ENCODE assay signal across 6 cellular contexts in genomic region chr14:24327914-24328313, GRCh38. TPM values are rescaled to one million over a fixed set of nuclear protein-coding genes. Genes with fewer than 3 reads are reported as not detected.
DNase-seq lines count a peak whose midpoint lies in the region; ATAC-seq and TF ChIP-seq lines count a peak whose summit lies in the region.
"Not testable (repeated sequence)": the region's sequence is repeated elsewhere in the genome, so short reads cannot be mapped to it uniquely, and the experiment has no call there.

No MANE protein-coding gene starts in this region.

- peak; percentile 48 for TF ChIP-seq CTCF in A673 (conservative IDR thresholded peaks at IDR 0.05; ENCODE audit: low read depth, low read length)
- TF ChIP-seq CTCF in GM20000 (IDR thresholded peaks at IDR 0.05; ENCODE audit: extremely low read depth, missing control alignments) = peak; percentile 40
- TF ChIP-seq CTCF in RWPE2 (IDR thresholded peaks at IDR 0.05; ENCODE audit: poor library complexity, severe bottlenecking) = peak; percentile 88
- peak; percentile 26 to 80 (median 70) for TF ChIP-seq CTCF in body of pancreas (IDR thresholded peaks at IDR 0.05)
- TF ChIP-seq CTCF in osteocyte (IDR thresholded peaks at IDR 0.05) = peak; percentile 71

- H3K36me3 Mint-ChIP-seq in osteocyte (ENCODE audit: unreplicated experiment) = not testable (repeated sequence)

- not testable (repeated sequence) for H3K4me1 Mint-ChIP-seq in osteocyte (ENCODE audit: unreplicated experiment)

- H3K4me3 Mint-ChIP-seq in osteocyte (ENCODE audit: unreplicated experiment) = not testable (repeated sequence)

- not testable (repeated sequence) for H3K36me3 ChIP-seq in A673 (ENCODE audit: insufficient read depth, low read length, poor library complexity, severe bottlenecking); RWPE2 (ENCODE audit: low read depth); body of pancreas (replicated peaks in 1 of 2; ENCODE audit: insufficient read depth in 1 of 2, low read depth in 2 of 2)

- H3K27me3 ChIP-seq in A673 (replicated peaks; ENCODE audit: insufficient read depth, low read depth, low read length, poor library complexity); RWPE2 (ENCODE audit: insufficient read depth, poor library complexity, severe bottlenecking); body of pancreas: not testable (repeated sequence)

- intact Hi-C loops in A673 (cut with micrococcal nuclease; ENCODE audit: unreplicated experiment); body of pancreas (cut with DNase I); Right ventricle myocardium inferior (cut with DNase I): not testable (repeated sequence)

- BruUV-seq in A673 (replicated peaks; lab: Mats Ljungman, UMichigan) = not testable (repeated sequence)

- POLR2A ChIA-PET in A673 (lab: Charles Lee; ENCODE audit: low non-redundant PET) = interaction anchor here (0.6 kb wide), 1 partner anchor 10 kb away, joined by 3 read pairs; no protein-coding TSS in a partner anchor

- CTCF ChIA-PET in A673 (lab: Charles Lee) = interaction anchor here (1.2 to 1.5 kb wide), 3 partner anchors 104 to 109 kb away, joined by 5 to 7 read pairs (median 6); no protein-coding TSS in a partner anchor

- H3K27ac ChIP-seq in A673 (ENCODE audit: low read depth, low read length, poor library complexity, severe bottlenecking); RWPE2 (ENCODE audit: poor library complexity, severe bottlenecking): not testable (repeated sequence)
- H3K27ac ChIP-seq in body of pancreas = peak overlapping the region in 1 of 4 donors; percentile 29

- WGBS in body of pancreas, 2 donors = 0 to 4% methylated on average over 7 to 9 of the region's 9 CpGs

- H3K4me1 ChIP-seq in A673 (ENCODE audit: insufficient read depth, low read length, poor library complexity, severe bottlenecking); RWPE2 (ENCODE audit: insufficient read depth, poor library complexity, severe bottlenecking): not testable (repeated sequence)
- peaks cover 13% of the 10 kb centered on the region for H3K4me1 ChIP-seq in body of pancreas

- H3K27ac Mint-ChIP-seq in osteocyte (ENCODE audit: unreplicated experiment) = not testable (repeated sequence)

- not testable (repeated sequence) for ATAC-seq in RWPE2 (ENCODE audit: low read depth); body of pancreas; Right ventricle myocardium inferior

- H3K27me3 Mint-ChIP-seq in osteocyte (ENCODE audit: unreplicated experiment) = not testable (repeated sequence)

- not testable (repeated sequence) for TF ChIP-seq POLR2A in body of pancreas (IDR thresholded peaks at IDR 0.05)

- H3K9me3 ChIP-seq in A673 (ENCODE audit: low read depth, low read length, poor library complexity, severe bottlenecking); RWPE2 (ENCODE audit: severe bottlenecking); body of pancreas: not testable (repeated sequence)

- H3K4me3 ChIP-seq in A673 (ENCODE audit: low read depth, low read length, poor library complexity, severe bottlenecking); RWPE2 (ENCODE audit: severe bottlenecking); body of pancreas: not testable (repeated sequence)

- not testable (repeated sequence) for H3K9me3 Mint-ChIP-seq in osteocyte (ENCODE audit: unreplicated experiment)

- DNase-seq in A673 (ENCODE audit: low spot score); GM20000 (ENCODE audit: low spot score); RWPE2 (ENCODE audit: low spot score); osteocyte (ENCODE audit: extremely low spot score, unreplicated experiment): not testable (repeated sequence)
- peak; percentile 68 to 77 (median 74) for DNase-seq in body of pancreas
- DNase-seq in Right ventricle myocardium inferior (ENCODE audit: missing footprints) = peak; percentile 78

RNA-seq across cellular contexts. Expression of gene ADCY4, which starts 7.0 kb away (rescaled TPM):
- total RNA-seq in A673 (2021) (0.84 and 1.5 TPM in 2 replicates), body of pancreas (10 to 100 TPM; 10.6 to 14.8 TPM), Right ventricle myocardium inferior (27.3 TPM), osteocyte (25.3 and 26.5 TPM in 2 replicates)

RNA-seq across cellular contexts. Expression of gene RIPK3, which starts 11.9 kb away (rescaled TPM):
- total RNA-seq in A673 (2021) = not detected in 2 replicates
- total RNA-seq in body of pancreas = 1 to 10 TPM; 6.0 to 9.9 TPM
- total RNA-seq in Right ventricle myocardium inferior = 4.2 TPM
- 0.78 and 1.3 TPM in 2 replicates for total RNA-seq in osteocyte

RNA-seq across cellular contexts. Expression of gene LTB4R, which starts 16.6 kb away (rescaled TPM):
- total RNA-seq in A673 (2021) (6.6 and 8.9 TPM in 2 replicates), body of pancreas (1 to 10 TPM; 3.6 to 9.1 TPM), Right ventricle myocardium inferior (2.1 TPM), osteocyte (10.0 and 11.3 TPM in 2 replicates)

RNA-seq across cellular contexts. Expression of gene LTB4R2, which starts 18.0 kb away (rescaled TPM):
- 7.6 and 9.0 TPM in 2 replicates for total RNA-seq in A673 (2021)
- 10 to 100 TPM; 10.9 to 31.3 TPM for total RNA-seq in body of pancreas
- total RNA-seq in Right ventricle myocardium inferior = 0.57 TPM
- total RNA-seq in osteocyte = 12.5 and 14.9 TPM in 2 replicates

RNA-seq across cellular contexts. Expression of gene CIDEB, which starts 20.1 kb away (rescaled TPM):
- 0.42 TPM in 1 of 2 replicates, not detected in the other for total RNA-seq in A673 (2021)
- 10 to 100 TPM; 19.1 to 34.0 TPM for total RNA-seq in body of pancreas
- total RNA-seq in Right ventricle myocardium inferior = 4.3 TPM
- not detected in 2 replicates for total RNA-seq in osteocyte
